In genomic region chr2:218401834-218402370, GRCh38 we compare ENCODE assay signal across 9 cellular contexts. TPM values are rescaled to one million over a fixed set of nuclear protein-coding genes. Genes with fewer than 3 reads are reported as not detected.
DNase-seq lines count a peak whose midpoint lies in the region; ATAC-seq and TF ChIP-seq lines count a peak whose summit lies in the region.
"Had no signal": no experiment of that assay in that cellular context is flagged by ENCODE, and none has a peak within 500 bp of the region (broad histone marks: within the 10 kb centered on the region; RNA-seq: fewer than 3 reads in every experiment).

No MANE protein-coding gene starts in this region.

- H3K4me2 ChIP-seq in BLaER1 (peak overlapping the region; percentile 98), PC-9 (peak overlapping the region; percentile 82), osteoblast (ENCODE audit: insufficient read depth, low read length) (peak overlapping the region; percentile 84)

- H3K27ac ChIP-seq in BLaER1 = no peak overlapping the region; the same call in 1 of the 2 replicates
- no peak overlapping the region for H3K27ac ChIP-seq in PC-9
- peak overlapping the region; percentile 28 for H3K27ac ChIP-seq in osteoblast (ENCODE audit: low read depth, low read length)

- peaks cover 36% of the 10 kb centered on the region for H3K79me2 ChIP-seq in PC-9 (ENCODE audit: low read depth)
- H3K79me2 ChIP-seq in osteoblast (ENCODE audit: insufficient read depth, low read length) = peaks cover 33% of the 10 kb centered on the region

- H3K9me3 Mint-ChIP-seq in effector memory CD8-positive, alpha-beta T cell = no peaks in the 10 kb centered on the region
- H3K9me3 Mint-ChIP-seq: T-helper 1 cell treated with Interleukin-12 subunit alpha and Interleukin-12 subunit beta and Interleukin-4 antibody, amounts not matched to agents 30 μg/mL and 1 μg/mL, for 36 hours had no signal

- POLR2A ChIA-PET in PC-9 (lab: Charles Lee; ENCODE audit: unreplicated experiment) = no interaction called here

- no peaks in the 10 kb centered on the region for H3K27me3 Mint-ChIP-seq in effector memory CD8-positive, alpha-beta T cell

- H3K9me2 ChIP-seq in PC-9 (ENCODE audit: insufficient read depth) = no peaks in the 10 kb centered on the region

- H2AFZ ChIP-seq in PC-9 (no peak overlapping the region), osteoblast (ENCODE audit: low read length) (no peak overlapping the region)

- intact Hi-C loops in PC-9 (cut with micrococcal nuclease; ENCODE audit: unreplicated experiment) = no loop called here

- H4K20me1 ChIP-seq in BLaER1 (peaks cover 28% of the 10 kb centered on the region), PC-9 (ENCODE audit: insufficient read depth) (peaks cover 6% of the 10 kb centered on the region; the same call in 1 of the 2 replicates), osteoblast (ENCODE audit: insufficient read depth, low read length) (peaks cover 13% of the 10 kb centered on the region)

- H3K27me3 ChIP-seq in BLaER1 (peaks cover 24% of the 10 kb centered on the region), PC-9 (ENCODE audit: insufficient read depth, low read depth) (no peaks in the 10 kb centered on the region), osteoblast (ENCODE audit: insufficient read depth, low read length) (no peaks in the 10 kb centered on the region)

- TF ChIP-seq CTCF in PC-9 (conservative IDR thresholded peaks at IDR 0.05) (no peak), osteoblast (IDR thresholded peaks at IDR 0.05; ENCODE audit: extremely low read depth, low read depth, low read length) (no peak)

- H3K4me1 ChIP-seq in BLaER1 (peaks cover 79% of the 10 kb centered on the region), PC-9 (replicated peaks; ENCODE audit: insufficient read depth) (peaks cover 22% of the 10 kb centered on the region), osteoblast (ENCODE audit: insufficient read depth, low read length) (peaks cover 23% of the 10 kb centered on the region)

- H3K27ac Mint-ChIP-seq in effector memory CD8-positive, alpha-beta T cell = peak overlapping the region in 1 of 2 donors; percentile 75

- H3K9me3 ChIP-seq in BLaER1 (no peaks in the 10 kb centered on the region), PC-9 (ENCODE audit: insufficient read depth, low read depth) (no peaks in the 10 kb centered on the region), osteoblast (ENCODE audit: low read depth, low read length) (no peaks in the 10 kb centered on the region)

- no peak for ATAC-seq in effector memory CD8-positive, alpha-beta T cell (replicated peaks)
- no peak for ATAC-seq in GM21367 (IDR thresholded peaks at IDR 0.05; ENCODE audit: unreplicated experiment)
- no peak for ATAC-seq in GM21619 (IDR thresholded peaks at IDR 0.05; ENCODE audit: unreplicated experiment)

- no TSS peak for BruUV-seq in PC-9 (replicated peaks; lab: Mats Ljungman, UMichigan)

- peaks cover 29% of the 10 kb centered on the region; the same call in 1 of the 2 replicates for H3F3A ChIP-seq in PC-9 (ENCODE audit: insufficient read depth, low read depth)

- peak overlapping the region; percentile 96 for H3K9ac ChIP-seq in BLaER1

- DNase-seq in PC-9 = no peak
- DNase-seq in effector memory CD8-positive, alpha-beta T cell = no peak
- DNase-seq in osteoblast (ENCODE audit: insufficient read length, low spot score, missing footprints) = peak; percentile 87
- no peak for DNase-seq in kidney glomerular epithelial cell (lab: John Stamatoyannopoulos, UW)
- DNase-seq in KG1 (lab: John Stamatoyannopoulos, UW) = no peak

- peaks cover 53% of the 10 kb centered on the region in 2 donors for H3K4me1 Mint-ChIP-seq in effector memory CD8-positive, alpha-beta T cell (ENCODE audit: low read depth in 2 of 2)

- peak overlapping the region; percentile 92 to 98 for H3K4me3 Mint-ChIP-seq in effector memory CD8-positive, alpha-beta T cell

- H3K36me3 Mint-ChIP-seq in effector memory CD8-positive, alpha-beta T cell (ENCODE audit: insufficient read depth) = peaks cover 73% of the 10 kb centered on the region

- H3K36me3 ChIP-seq in BLaER1 = peaks cover 32% of the 10 kb centered on the region
- H3K36me3 ChIP-seq in PC-9 (ENCODE audit: low read depth) = no peaks in the 10 kb centered on the region
- peaks cover 24% of the 10 kb centered on the region for H3K36me3 ChIP-seq in osteoblast (ENCODE audit: insufficient read depth, low read length)

- CTCF ChIA-PET in PC-9 (lab: Charles Lee) = no interaction called here

- H3K4me3 ChIP-seq in BLaER1 = peak overlapping the region; percentile 93; the same call in 1 of the 2 replicates
- no peak overlapping the region for H3K4me3 ChIP-seq in PC-9
- H3K4me3 ChIP-seq in osteoblast (ENCODE audit: insufficient read depth, low read length) = peak overlapping the region; percentile 82

RNA-seq across cellular contexts. Expression of gene CTDSP1, which starts 2.2 kb away (rescaled TPM):
- total RNA-seq in PC-9 (2021) = 61.8 and 69.6 TPM in 2 replicates
- total RNA-seq in osteoblast = 53.3 and 71.7 TPM in 2 replicates

RNA-seq across cellular contexts. Expression of gene VIL1, which starts 17.0 kb away (rescaled TPM):
- total RNA-seq in PC-9 (2021) (not detected in 2 replicates), osteoblast (under 0.01 TPM in 1 of 2 replicates, not detected in the other)

RNA-seq across cellular contexts. Expression of gene SLC11A1, which starts 19.8 kb away (rescaled TPM):
- 0.35 and 0.44 TPM in 2 replicates for total RNA-seq in PC-9 (2021)
- total RNA-seq in osteoblast = 0.29 and 0.36 TPM in 2 replicates

RNA-seq across cellular contexts. Expression of gene CATIP, which starts 45.2 kb away (rescaled TPM):
- total RNA-seq in PC-9 (2021) (1.1 and 2.4 TPM in 2 replicates), osteoblast (not detected in 2 replicates)
